Comparison of ENCODE assay signal across 20 cellular contexts in genomic region chr7:143230602-143231457, GRCh38. TPM values are rescaled to one million over a fixed set of nuclear protein-coding genes. Genes with fewer than 3 reads are reported as not detected.
DNase-seq lines count a peak whose midpoint lies in the region; ATAC-seq, FAIRE-seq and TF ChIP-seq lines count a peak whose summit lies in the region.
"Had no signal": no experiment of that assay in that cellular context is flagged by ENCODE, and none has a peak within 500 bp of the region (broad histone marks: within the 10 kb centered on the region; RNA-seq: fewer than 3 reads in every experiment).

No MANE protein-coding gene starts in this region.

- TF ChIP-seq EP300 in HepG2 (IDR thresholded peaks at IDR 0.05; ENCODE audit: low read depth in 2 of 2, low read length in 2 of 2) = no peak
- no peak for TF ChIP-seq EP300 in HepG2 (CRISPR knock-in tag; IDR thresholded peaks at IDR 0.05; ENCODE audit: borderline replicate concordance)

- TF ChIP-seq CTCF in HepG2 (CRISPR knock-in tag; IDR thresholded peaks at IDR 0.05) (no peak), right lobe of liver (IDR thresholded peaks at IDR 0.05) (no peak), IMR-90 (conservative IDR thresholded peaks at IDR 0.05; ENCODE audit: low read depth, low read length) (no peak), bronchial epithelial cell (IDR thresholded peaks at IDR 0.05; ENCODE audit: insufficient read depth, low read length, severe bottlenecking) (no peak)

- H2BK5ac ChIP-seq in IMR-90 (ENCODE audit: low read depth, low read length, poor library complexity, severe bottlenecking) = peak overlapping the region; percentile 93

- no peak overlapping the region for H2BK120ac ChIP-seq in IMR-90 (ENCODE audit: low read depth, low read length)

- WGBS in HepG2 (ENCODE audit: low lambda C conversion rate) = 16% methylated on average over 2 of the region's 2 CpGs
- WGBS in right lobe of liver (ENCODE audit: insufficient coverage, low coverage, low lambda C conversion rate, missing lambda C conversion rate) = 91% methylated on average over 2 of the region's 2 CpGs
- WGBS in IMR-90 (ENCODE audit: extremely low coverage in 2 of 2, insufficient read length in 1 of 2), 2 experiments = 74% methylated on average over 2 of the region's 2 CpGs; no CpG with 5 or more reads in 1 of the 2 experiments

- TF ChIP-seq RAD21 in HepG2 (CRISPR knock-in tag; IDR thresholded peaks at IDR 0.05) (no peak), IMR-90 (IDR thresholded peaks at IDR 0.05; ENCODE audit: low read length) (no peak)

- POLR2A ChIA-PET in HepG2 (lab: Yijun Ruan, JAX) = no interaction called here
- POLR2A ChIA-PET in IMR-90 (lab: Charles Lee; ENCODE audit: unreplicated experiment) = no interaction called here

- ATAC-seq in HepG2 = no peak
- no peak for ATAC-seq in right lobe of liver
- no peak for ATAC-seq in IMR-90 (ENCODE audit: low read depth)
- no peak for ATAC-seq in GM18517 (IDR thresholded peaks at IDR 0.05; ENCODE audit: unreplicated experiment)
- ATAC-seq: A549, HCT116 had no signal

- H3K9me1 ChIP-seq in IMR-90 (ENCODE audit: insufficient read depth, low read length) = peaks cover 8% of the 10 kb centered on the region; the same call in 1 of the 2 replicates

- TF ChIP-seq POLR2A in HepG2 (IDR thresholded peaks at IDR 0.05; ENCODE audit: insufficient read depth in 1 of 2, low read depth in 2 of 2, low read length in 2 of 2) (no peak), right lobe of liver (IDR thresholded peaks at IDR 0.05) (no peak), IMR-90 (IDR thresholded peaks at IDR 0.05; ENCODE audit: low read depth, low read length) (no peak)

- H3K9me3 ChIP-seq in HepG2 (ENCODE audit: low read length) (no peaks in the 10 kb centered on the region), right lobe of liver (no peaks in the 10 kb centered on the region), IMR-90 (ENCODE audit: control insufficient read depth, insufficient read depth, low read length) (no peaks in the 10 kb centered on the region)
- H3K9me3 ChIP-seq: A549 had no signal

- no peak overlapping the region for H3K4ac ChIP-seq in IMR-90 (ENCODE audit: low read depth, low read length)

- H4K91ac ChIP-seq in IMR-90 (ENCODE audit: insufficient read depth, low read depth, low read length) = no peak overlapping the region

- H4K20me1 ChIP-seq in HepG2 (ENCODE audit: insufficient read depth, low read length) (no peaks in the 10 kb centered on the region), IMR-90 (ENCODE audit: insufficient read depth, low read length) (no peaks in the 10 kb centered on the region)

- H2AK9ac ChIP-seq in IMR-90 (replicated peaks; ENCODE audit: low read depth, low read length, poor library complexity) = peak overlapping the region; percentile 24

- no TSS peak for BruUV-seq in HepG2 (replicated peaks; lab: Mats Ljungman, UMichigan)
- no TSS peak for BruUV-seq in IMR-90 (replicated peaks; lab: Mats Ljungman, UMichigan)

- dilution Hi-C loops in IMR-90 (cut with HindIII; ENCODE audit: low sequenced_read_pairs, unreplicated experiment) = no loop called here

- DNase-seq in HepG2 (ENCODE audit: low spot score) (no peak), right lobe of liver (no peak), IMR-90 (no peak), bronchial epithelial cell (ENCODE audit: low read depth) (no peak), urothelium cell line (ENCODE audit: low spot score) (no peak), iPS-NIHi11 (ENCODE audit: low spot score) (no peak), mucosa of gallbladder (ENCODE audit: low spot score) (no peak)
- DNase-seq: AML-193; CD4-positive, alpha-beta memory T cell; DMS153; DMS79; GDM1 had no signal

- no peaks in the 10 kb centered on the region for H3K36me3 ChIP-seq in HepG2 (replicated peaks in 1 of 2; ENCODE audit: control insufficient read depth in 1 of 2, insufficient read depth in 2 of 2, low read length in 2 of 2)
- no peaks in the 10 kb centered on the region for H3K36me3 ChIP-seq in right lobe of liver
- no peaks in the 10 kb centered on the region for H3K36me3 ChIP-seq in IMR-90 (ENCODE audit: control insufficient read depth, insufficient read depth, low read length)
- H3K36me3 ChIP-seq in bronchial epithelial cell (ENCODE audit: control insufficient read depth, insufficient read depth, low read length) = no peaks in the 10 kb centered on the region

- in situ Hi-C loops in HepG2 (cut with HindIII; ENCODE audit: extremely low pct_ligation_motif_present, low pct_unique_long_range_greater_than_20kb) (no loop called here), IMR-90 (cut with MboI; ENCODE audit: low sequenced_read_pairs) (no loop called here)

- H3K4me2 ChIP-seq in HepG2 (ENCODE audit: low read depth, low read length) (no peak overlapping the region), IMR-90 (ENCODE audit: low read depth, low read length) (no peak overlapping the region)
- H3K4me2 ChIP-seq: A549 had no signal

- H3K56ac ChIP-seq in IMR-90 (ENCODE audit: extremely low read depth, insufficient read depth, low read length) = no peak overlapping the region

- H3K9ac ChIP-seq in HepG2 (ENCODE audit: insufficient read depth, low read depth, low read length) (no peak overlapping the region), IMR-90 (ENCODE audit: low read depth, low read length) (no peak overlapping the region)

- no peak overlapping the region for H3K23ac ChIP-seq in IMR-90 (ENCODE audit: low read depth, low read length)

- H4K5ac ChIP-seq in IMR-90 (ENCODE audit: low read depth, low read length) = no peak overlapping the region

- no peak overlapping the region for H3K18ac ChIP-seq in IMR-90 (ENCODE audit: low read depth, low read length)

- no peak overlapping the region for H3K27ac ChIP-seq in HepG2 (ENCODE audit: extremely low read length, insufficient read depth, low read length)
- no peak overlapping the region for H3K27ac ChIP-seq in right lobe of liver
- H3K27ac ChIP-seq in IMR-90 (ENCODE audit: insufficient read depth, low read length) = no peak overlapping the region
- H3K27ac ChIP-seq: 22Rv1, A549, C4-2B had no signal

- no peak overlapping the region for H4K8ac ChIP-seq in IMR-90 (ENCODE audit: low read depth in 2 of 2, low read length in 2 of 2)

- no peak overlapping the region; the same call in 1 of the 2 replicates for H3K14ac ChIP-seq in IMR-90 (replicated peaks; ENCODE audit: low read depth, low read length)

- H2AK5ac ChIP-seq in IMR-90 (ENCODE audit: low read depth, low read length) = no peak overlapping the region

- H3K79me1 ChIP-seq in IMR-90 (ENCODE audit: low read depth in 1 of 2, low read length in 2 of 2) = no peaks in the 10 kb centered on the region

- H3K79me2 ChIP-seq in HepG2 (ENCODE audit: insufficient read depth, low read length) = no peaks in the 10 kb centered on the region

- no peak overlapping the region for H3K4me3 ChIP-seq in HepG2 (replicated peaks in 1 of 3; ENCODE audit: insufficient read depth in 1 of 3, low read depth in 2 of 3, low read length in 3 of 3)
- H3K4me3 ChIP-seq in right lobe of liver = no peak overlapping the region
- H3K4me3 ChIP-seq in IMR-90 (ENCODE audit: insufficient read depth, low read depth, low read length) = no peak overlapping the region
- H3K4me3 ChIP-seq in bronchial epithelial cell (ENCODE audit: low read depth, low read length) = no peak overlapping the region
- H3K4me3 ChIP-seq: A549 had no signal

- H2AFZ ChIP-seq in HepG2 (ENCODE audit: low read length) (no peak overlapping the region), IMR-90 (replicated peaks; ENCODE audit: low read length, poor library complexity) (no peak overlapping the region)

- CTCF ChIA-PET in HepG2 (lab: Yijun Ruan, JAX; ENCODE audit: low intra/inter-chr PET ratio, low total read pairs) (no interaction called here), IMR-90 (lab: Yijun Ruan, JAX) (interaction anchor here (1.8 kb wide), 2 partner anchors 16 kb away, joined by 4 to 5 read pairs; no protein-coding TSS in a partner anchor)

- intact Hi-C loops in HepG2 (cut with micrococcal nuclease; ENCODE audit: unreplicated experiment) (no loop called here), right lobe of liver (cut with DNase I) (no loop called here), IMR-90 (cut with micrococcal nuclease) (no loop called here)

- H2BK15ac ChIP-seq in IMR-90 (ENCODE audit: low read depth, low read length) = no peak overlapping the region

- FAIRE-seq in HepG2 (lab: Jason Lieb, UNC) (peak; percentile 28), bronchial epithelial cell (lab: Jason Lieb, UNC) (peak; percentile 86), urothelium cell line (lab: Jason Lieb, UNC) (peak; percentile 88)
- FAIRE-seq: A549 had no signal

- H3K4me1 ChIP-seq in HepG2 (ENCODE audit: insufficient read depth, low read length) = no peaks in the 10 kb centered on the region
- H3K4me1 ChIP-seq in right lobe of liver = no peaks in the 10 kb centered on the region
- peaks cover 2% of the 10 kb centered on the region; the same call in 1 of the 2 replicates for H3K4me1 ChIP-seq in IMR-90 (ENCODE audit: control insufficient read depth, insufficient read depth, low read length)
- H3K4me1 ChIP-seq: A549 had no signal

- H3K27me3 ChIP-seq in HepG2 (ENCODE audit: control insufficient read depth in 1 of 2, insufficient read depth in 2 of 2, low read length in 2 of 2) (0 out of 5 replicates have a peak, but pooled peaks cover 0 to 1% of the 10 kb centered on the region in 2 experiments), right lobe of liver (no peaks in the 10 kb centered on the region), IMR-90 (ENCODE audit: control insufficient read depth, insufficient read depth, low read length) (no peaks in the 10 kb centered on the region; the same call in 1 of the 2 replicates), bronchial epithelial cell (ENCODE audit: control insufficient read depth, insufficient read depth, low read length) (no peaks in the 10 kb centered on the region)

- no peak overlapping the region for H2BK20ac ChIP-seq in IMR-90 (ENCODE audit: low read depth, low read length)

RNA-seq across cellular contexts. Expression of gene TAS2R40, which starts 9.0 kb away (rescaled TPM):
- total RNA-seq in HepG2 (2016; rRNA removed; fragmentation: Illumina TruSeq; extraction: Trizol) = not detected in 2 replicates
- not detected in 2 replicates for total RNA-seq in HepG2 (2016; cell fraction: cytosol; rRNA removed; fragmentation: Illumina TruSeq; extraction: Trizol; ENCODE audit: low read depth)
- total RNA-seq in HepG2 (2016; cell fraction: insoluble cytoplasmic fraction; rRNA removed; fragmentation: Illumina TruSeq; extraction: Trizol) = not detected in 2 replicates
- total RNA-seq in HepG2 (2016; cell fraction: membrane; rRNA removed; fragmentation: Illumina TruSeq; extraction: Trizol) = not detected in 2 replicates
- not detected in 2 replicates for total RNA-seq in HepG2 (2016; cell fraction: nucleus; rRNA removed; fragmentation: Illumina TruSeq; extraction: Trizol)
- not detected in 2 replicates for polyA plus RNA-seq in HepG2 (2011; rRNA removed)
- polyA plus RNA-seq in HepG2 (2011; cell fraction: cytosol; rRNA removed) = not detected in 2 replicates
- not detected in 2 replicates for polyA plus RNA-seq in HepG2 (2011; cell fraction: nucleus; rRNA removed)
- polyA plus RNA-seq in HepG2 (2012) = not detected in 2 replicates
- not detected in 2 replicates for polyA plus RNA-seq in HepG2 (2016; cell fraction: cytosol; fragmentation: Illumina TruSeq; extraction: Trizol; ENCODE audit: low read depth)
- not detected in 2 replicates for polyA plus RNA-seq in HepG2 (2016; cell fraction: insoluble cytoplasmic fraction; fragmentation: Illumina TruSeq; extraction: Trizol; ENCODE audit: low read depth)
- not detected in 2 replicates for polyA plus RNA-seq in HepG2 (2016; cell fraction: membrane; fragmentation: Illumina TruSeq; extraction: Trizol; ENCODE audit: low read depth)
- not detected in 2 replicates for polyA plus RNA-seq in HepG2 (2016; cell fraction: nucleus; fragmentation: Illumina TruSeq; extraction: Trizol; ENCODE audit: insufficient read depth, low read depth)
- polyA minus RNA-seq in HepG2 (2011; rRNA and poly(A)+ RNA removed; ENCODE audit: low replicate concordance) = not detected in 2 replicates
- not detected in 2 replicates for polyA minus RNA-seq in HepG2 (2011; cell fraction: cytosol; rRNA and poly(A)+ RNA removed)
- polyA minus RNA-seq in HepG2 (2011; cell fraction: nucleus; rRNA and poly(A)+ RNA removed) = not detected in 2 replicates
- not detected for total RNA-seq in right lobe of liver
- not detected in 2 replicates for total RNA-seq in IMR-90 (2012; rRNA removed)
- not detected in 2 replicates for polyA plus RNA-seq in IMR-90 (2012; rRNA removed)
- polyA plus RNA-seq in IMR-90 (2012; cell fraction: cytosol; rRNA removed) = not detected in 2 replicates
- not detected in 2 replicates for polyA plus RNA-seq in IMR-90 (2012; cell fraction: nucleus; rRNA removed; ENCODE audit: low replicate concordance)
- not detected in 2 replicates for total RNA-seq in bronchial epithelial cell
- total RNA-seq in mucosa of gallbladder = not detected
- total RNA-seq: CD4-positive, alpha-beta memory T cell; Daoy; H4 had no signal
- polyA plus RNA-seq: A549; BJ; CD4-positive, alpha-beta memory T cell had no signal

RNA-seq across cellular contexts. Expression of gene GSTK1, which starts 32.4 kb away (rescaled TPM):
- 31.5 and 64.6 TPM in 2 replicates for total RNA-seq in HepG2 (2016; rRNA removed; fragmentation: Illumina TruSeq; extraction: Trizol)
- 20.3 and 21.6 TPM in 2 replicates for total RNA-seq in HepG2 (2016; cell fraction: cytosol; rRNA removed; fragmentation: Illumina TruSeq; extraction: Trizol; ENCODE audit: low read depth)
- 34.2 and 66.6 TPM in 2 replicates for total RNA-seq in HepG2 (2016; cell fraction: insoluble cytoplasmic fraction; rRNA removed; fragmentation: Illumina TruSeq; extraction: Trizol)
- total RNA-seq in HepG2 (2016; cell fraction: membrane; rRNA removed; fragmentation: Illumina TruSeq; extraction: Trizol) = 21.6 and 25.7 TPM in 2 replicates
- total RNA-seq in HepG2 (2016; cell fraction: nucleus; rRNA removed; fragmentation: Illumina TruSeq; extraction: Trizol) = 76.0 and 84.9 TPM in 2 replicates
- 92.1 and 96.2 TPM in 2 replicates for polyA plus RNA-seq in HepG2 (2011; rRNA removed)
- 77.4 and 78.9 TPM in 2 replicates for polyA plus RNA-seq in HepG2 (2011; cell fraction: cytosol; rRNA removed)
- polyA plus RNA-seq in HepG2 (2011; cell fraction: nucleus; rRNA removed) = 175 and 195 TPM in 2 replicates
- polyA plus RNA-seq in HepG2 (2012) = 62.6 and 63.0 TPM in 2 replicates
- polyA plus RNA-seq in HepG2 (2016; cell fraction: cytosol; fragmentation: Illumina TruSeq; extraction: Trizol; ENCODE audit: low read depth) = 23.7 and 26.3 TPM in 2 replicates
- 46.1 and 48.6 TPM in 2 replicates for polyA plus RNA-seq in HepG2 (2016; cell fraction: insoluble cytoplasmic fraction; fragmentation: Illumina TruSeq; extraction: Trizol; ENCODE audit: low read depth)
- 24.7 and 25.7 TPM in 2 replicates for polyA plus RNA-seq in HepG2 (2016; cell fraction: membrane; fragmentation: Illumina TruSeq; extraction: Trizol; ENCODE audit: low read depth)
- polyA plus RNA-seq in HepG2 (2016; cell fraction: nucleus; fragmentation: Illumina TruSeq; extraction: Trizol; ENCODE audit: insufficient read depth, low read depth) = 199 and 221 TPM in 2 replicates
- polyA minus RNA-seq in HepG2 (2011; rRNA and poly(A)+ RNA removed; ENCODE audit: low replicate concordance) = 43.6 and 115 TPM in 2 replicates
- polyA minus RNA-seq in HepG2 (2011; cell fraction: cytosol; rRNA and poly(A)+ RNA removed) = 25.3 TPM in 2 replicates
- polyA minus RNA-seq in HepG2 (2011; cell fraction: nucleus; rRNA and poly(A)+ RNA removed) = 32.3 and 47.2 TPM in 2 replicates
- total RNA-seq in right lobe of liver = 100 to 1,000 TPM; 209 to 315 (median 257) TPM
- total RNA-seq in IMR-90 (2012; rRNA removed) = 60.0 and 64.9 TPM in 2 replicates
- polyA plus RNA-seq in IMR-90 (2012; rRNA removed) = 109 and 111 TPM in 2 replicates
- 98.8 and 119 TPM in 2 replicates for polyA plus RNA-seq in IMR-90 (2012; cell fraction: cytosol; rRNA removed)
- 202 and 254 TPM in 2 replicates for polyA plus RNA-seq in IMR-90 (2012; cell fraction: nucleus; rRNA removed; ENCODE audit: low replicate concordance)
- 60.6 and 69.9 TPM in 2 replicates for total RNA-seq in bronchial epithelial cell
- 252 TPM for total RNA-seq in mucosa of gallbladder

RNA-seq across cellular contexts. Expression of gene TAS2R39, which starts 47.6 kb away (rescaled TPM):
- total RNA-seq in HepG2 (2016; rRNA removed; fragmentation: Illumina TruSeq; extraction: Trizol) = not detected in 2 replicates
- not detected in 2 replicates for total RNA-seq in HepG2 (2016; cell fraction: cytosol; rRNA removed; fragmentation: Illumina TruSeq; extraction: Trizol; ENCODE audit: low read depth)
- total RNA-seq in HepG2 (2016; cell fraction: insoluble cytoplasmic fraction; rRNA removed; fragmentation: Illumina TruSeq; extraction: Trizol) = not detected in 2 replicates
- total RNA-seq in HepG2 (2016; cell fraction: membrane; rRNA removed; fragmentation: Illumina TruSeq; extraction: Trizol) = not detected in 2 replicates
- total RNA-seq in HepG2 (2016; cell fraction: nucleus; rRNA removed; fragmentation: Illumina TruSeq; extraction: Trizol) = not detected in 2 replicates
- not detected in 2 replicates for polyA plus RNA-seq in HepG2 (2011; rRNA removed)
- polyA plus RNA-seq in HepG2 (2011; cell fraction: cytosol; rRNA removed) = not detected in 2 replicates
- not detected in 2 replicates for polyA plus RNA-seq in HepG2 (2011; cell fraction: nucleus; rRNA removed)
- polyA plus RNA-seq in HepG2 (2012) = not detected in 2 replicates
- polyA plus RNA-seq in HepG2 (2016; cell fraction: cytosol; fragmentation: Illumina TruSeq; extraction: Trizol; ENCODE audit: low read depth) = not detected in 2 replicates
- not detected in 2 replicates for polyA plus RNA-seq in HepG2 (2016; cell fraction: insoluble cytoplasmic fraction; fragmentation: Illumina TruSeq; extraction: Trizol; ENCODE audit: low read depth)
- not detected in 2 replicates for polyA plus RNA-seq in HepG2 (2016; cell fraction: membrane; fragmentation: Illumina TruSeq; extraction: Trizol; ENCODE audit: low read depth)
- polyA plus RNA-seq in HepG2 (2016; cell fraction: nucleus; fragmentation: Illumina TruSeq; extraction: Trizol; ENCODE audit: insufficient read depth, low read depth) = not detected in 2 replicates
- polyA minus RNA-seq in HepG2 (2011; rRNA and poly(A)+ RNA removed; ENCODE audit: low replicate concordance) = not detected in 2 replicates
- not detected in 2 replicates for polyA minus RNA-seq in HepG2 (2011; cell fraction: cytosol; rRNA and poly(A)+ RNA removed)
- not detected in 2 replicates for polyA minus RNA-seq in HepG2 (2011; cell fraction: nucleus; rRNA and poly(A)+ RNA removed)
- total RNA-seq in right lobe of liver = not detected
- not detected in 2 replicates for total RNA-seq in IMR-90 (2012; rRNA removed)
- polyA plus RNA-seq in IMR-90 (2012; rRNA removed) = not detected in 2 replicates
- not detected in 2 replicates for polyA plus RNA-seq in IMR-90 (2012; cell fraction: cytosol; rRNA removed)
- polyA plus RNA-seq in IMR-90 (2012; cell fraction: nucleus; rRNA removed; ENCODE audit: low replicate concordance) = not detected in 2 replicates
- not detected in 2 replicates for total RNA-seq in bronchial epithelial cell
- not detected for total RNA-seq in mucosa of gallbladder
- total RNA-seq: CD4-positive, alpha-beta memory T cell; Daoy; H4 had no signal
- polyA plus RNA-seq: A549; BJ; CD4-positive, alpha-beta memory T cell had no signal

RNA-seq across cellular contexts. Expression of gene TMEM139, which starts 53.9 kb away (rescaled TPM):
- total RNA-seq in HepG2 (2016; rRNA removed; fragmentation: Illumina TruSeq; extraction: Trizol) (7.8 and 7.9 TPM in 2 replicates), right lobe of liver (10 to 100 TPM in 5 of 6 experiments, 1 to 10 TPM in 1; 7.0 to 20.8 (median 14.8) TPM), IMR-90 (2012; rRNA removed) (not detected in 2 replicates), bronchial epithelial cell (1.0 and 3.7 TPM in 2 replicates), mucosa of gallbladder (47.8 TPM)
- total RNA-seq in HepG2 (2016; cell fraction: cytosol; rRNA removed; fragmentation: Illumina TruSeq; extraction: Trizol; ENCODE audit: low read depth) = 3.6 and 5.1 TPM in 2 replicates
- 6.2 and 7.5 TPM in 2 replicates for total RNA-seq in HepG2 (2016; cell fraction: insoluble cytoplasmic fraction; rRNA removed; fragmentation: Illumina TruSeq; extraction: Trizol)
- 5.7 and 6.4 TPM in 2 replicates for total RNA-seq in HepG2 (2016; cell fraction: membrane; rRNA removed; fragmentation: Illumina TruSeq; extraction: Trizol)
- 7.4 and 8.1 TPM in 2 replicates for total RNA-seq in HepG2 (2016; cell fraction: nucleus; rRNA removed; fragmentation: Illumina TruSeq; extraction: Trizol)
- polyA plus RNA-seq in HepG2 (2011; rRNA removed) (13.8 and 14.0 TPM in 2 replicates), IMR-90 (2012; rRNA removed) (0.07 TPM in 1 of 2 replicates, not detected in the other)
- 15.4 and 16.1 TPM in 2 replicates for polyA plus RNA-seq in HepG2 (2011; cell fraction: cytosol; rRNA removed)
- polyA plus RNA-seq in HepG2 (2011; cell fraction: nucleus; rRNA removed) = 9.9 and 14.3 TPM in 2 replicates
- polyA plus RNA-seq in HepG2 (2012) = 4.0 and 13.4 TPM in 2 replicates
- 2.7 and 4.4 TPM in 2 replicates for polyA plus RNA-seq in HepG2 (2016; cell fraction: cytosol; fragmentation: Illumina TruSeq; extraction: Trizol; ENCODE audit: low read depth)
- 7.7 and 9.4 TPM in 2 replicates for polyA plus RNA-seq in HepG2 (2016; cell fraction: insoluble cytoplasmic fraction; fragmentation: Illumina TruSeq; extraction: Trizol; ENCODE audit: low read depth)
- polyA plus RNA-seq in HepG2 (2016; cell fraction: membrane; fragmentation: Illumina TruSeq; extraction: Trizol; ENCODE audit: low read depth) = 6.6 and 7.0 TPM in 2 replicates
- polyA plus RNA-seq in HepG2 (2016; cell fraction: nucleus; fragmentation: Illumina TruSeq; extraction: Trizol; ENCODE audit: insufficient read depth, low read depth) = 8.5 and 10.4 TPM in 2 replicates
- 7.2 and 31.8 TPM in 2 replicates for polyA minus RNA-seq in HepG2 (2011; rRNA and poly(A)+ RNA removed; ENCODE audit: low replicate concordance)
- polyA minus RNA-seq in HepG2 (2011; cell fraction: cytosol; rRNA and poly(A)+ RNA removed) = 4.9 and 5.5 TPM in 2 replicates
- polyA minus RNA-seq in HepG2 (2011; cell fraction: nucleus; rRNA and poly(A)+ RNA removed) = 6.5 and 9.0 TPM in 2 replicates
- 0.42 TPM in 1 of 2 replicates, not detected in the other for polyA plus RNA-seq in IMR-90 (2012; cell fraction: cytosol; rRNA removed)
- 0.05 and 0.06 TPM in 2 replicates for polyA plus RNA-seq in IMR-90 (2012; cell fraction: nucleus; rRNA removed; ENCODE audit: low replicate concordance)
- total RNA-seq: Daoy had no signal

RNA-seq across cellular contexts. Expression of gene CASP2, which starts 57.3 kb away (rescaled TPM):
- 13.7 and 21.2 TPM in 2 replicates for total RNA-seq in HepG2 (2016; rRNA removed; fragmentation: Illumina TruSeq; extraction: Trizol)
- 2.6 and 5.7 TPM in 2 replicates for total RNA-seq in HepG2 (2016; cell fraction: cytosol; rRNA removed; fragmentation: Illumina TruSeq; extraction: Trizol; ENCODE audit: low read depth)
- 13.6 and 24.5 TPM in 2 replicates for total RNA-seq in HepG2 (2016; cell fraction: insoluble cytoplasmic fraction; rRNA removed; fragmentation: Illumina TruSeq; extraction: Trizol)
- 6.8 and 7.8 TPM in 2 replicates for total RNA-seq in HepG2 (2016; cell fraction: membrane; rRNA removed; fragmentation: Illumina TruSeq; extraction: Trizol)
- total RNA-seq in HepG2 (2016; cell fraction: nucleus; rRNA removed; fragmentation: Illumina TruSeq; extraction: Trizol) = 18.2 and 18.9 TPM in 2 replicates
- 9.0 and 10.2 TPM in 2 replicates for polyA plus RNA-seq in HepG2 (2011; rRNA removed)
- polyA plus RNA-seq in HepG2 (2011; cell fraction: cytosol; rRNA removed) = 5.0 and 6.7 TPM in 2 replicates
- polyA plus RNA-seq in HepG2 (2011; cell fraction: nucleus; rRNA removed) = 17.0 and 18.3 TPM in 2 replicates
- 6.2 and 7.5 TPM in 2 replicates for polyA plus RNA-seq in HepG2 (2012)
- 1.1 and 1.3 TPM in 2 replicates for polyA plus RNA-seq in HepG2 (2016; cell fraction: cytosol; fragmentation: Illumina TruSeq; extraction: Trizol; ENCODE audit: low read depth)
- 15.7 and 18.6 TPM in 2 replicates for polyA plus RNA-seq in HepG2 (2016; cell fraction: insoluble cytoplasmic fraction; fragmentation: Illumina TruSeq; extraction: Trizol; ENCODE audit: low read depth)
- 4.5 and 4.8 TPM in 2 replicates for polyA plus RNA-seq in HepG2 (2016; cell fraction: membrane; fragmentation: Illumina TruSeq; extraction: Trizol; ENCODE audit: low read depth)
- polyA plus RNA-seq in HepG2 (2016; cell fraction: nucleus; fragmentation: Illumina TruSeq; extraction: Trizol; ENCODE audit: insufficient read depth, low read depth) = 28.4 and 33.3 TPM in 2 replicates
- 40.0 and 127 TPM in 2 replicates for polyA minus RNA-seq in HepG2 (2011; rRNA and poly(A)+ RNA removed; ENCODE audit: low replicate concordance)
- polyA minus RNA-seq in HepG2 (2011; cell fraction: cytosol; rRNA and poly(A)+ RNA removed) = 9.3 and 18.6 TPM in 2 replicates
- polyA minus RNA-seq in HepG2 (2011; cell fraction: nucleus; rRNA and poly(A)+ RNA removed) = 23.6 and 23.9 TPM in 2 replicates
- 1 to 10 TPM; 5.3 to 8.7 (median 6.7) TPM for total RNA-seq in right lobe of liver
- total RNA-seq in IMR-90 (2012; rRNA removed) = 18.6 and 25.6 TPM in 2 replicates
- 14.3 and 15.4 TPM in 2 replicates for polyA plus RNA-seq in IMR-90 (2012; rRNA removed)
- polyA plus RNA-seq in IMR-90 (2012; cell fraction: cytosol; rRNA removed) = 4.9 and 7.1 TPM in 2 replicates
- 19.9 and 31.5 TPM in 2 replicates for polyA plus RNA-seq in IMR-90 (2012; cell fraction: nucleus; rRNA removed; ENCODE audit: low replicate concordance)
- total RNA-seq in bronchial epithelial cell = 6.8 and 9.6 TPM in 2 replicates
- 38.7 TPM for total RNA-seq in mucosa of gallbladder
